1 cellular context compared by ENCODE assay signal in the genomic region with DNA sequence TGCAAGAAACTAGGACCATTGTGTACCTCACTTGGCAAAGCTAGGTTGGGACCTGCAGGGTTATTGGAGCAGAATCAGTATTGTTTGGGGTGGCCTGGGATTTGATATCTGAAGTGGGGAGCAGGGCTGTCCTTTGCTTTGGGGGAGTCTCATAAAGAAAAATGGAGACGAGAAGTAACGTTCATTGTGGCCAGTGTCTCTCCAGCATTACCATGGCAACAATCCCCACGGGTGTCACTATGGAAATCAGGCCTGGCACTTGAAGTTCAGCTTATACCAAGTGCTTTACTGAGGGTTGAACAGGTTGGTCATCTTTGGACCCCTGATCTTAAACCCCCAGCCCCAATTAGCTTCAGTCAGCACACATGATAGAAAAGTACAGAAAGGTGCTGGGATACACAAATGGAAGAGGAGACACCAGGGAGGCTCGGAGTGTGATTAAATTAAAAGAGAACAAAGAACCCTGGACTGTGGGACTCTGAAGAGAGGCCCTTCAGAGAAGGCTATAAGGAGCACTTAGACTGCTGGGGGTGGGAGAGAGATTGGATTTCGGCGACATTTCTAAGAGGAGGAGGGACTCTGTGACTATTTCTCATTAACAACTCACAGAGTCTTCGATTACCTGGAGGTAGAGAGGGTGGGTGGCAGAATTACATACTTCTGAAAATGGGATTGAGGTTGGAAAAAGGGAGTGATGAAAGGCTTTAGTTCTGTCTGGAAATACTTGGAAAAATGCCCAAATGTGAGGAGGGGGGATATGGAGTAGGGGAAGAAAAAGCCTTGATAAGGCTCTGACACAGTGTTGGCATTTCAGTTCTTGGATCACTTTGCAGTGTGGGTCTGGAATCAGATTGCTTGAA.
TF ChIP-seq lines count a peak whose summit lies in the region.

No MANE protein-coding gene starts in this region.

TF ChIP-seq in HEK293, 187 proteins besides CTCF, POLR2A, EP300 and RAD21 (continued from another document):
- TF ChIP-seq ZNF558 (tag by site-specific recombination; IDR thresholded peaks at IDR 0.05), result peak; percentile 44; the same call in 1 of the 2 replicates
- TF ChIP-seq, protein P1, sequence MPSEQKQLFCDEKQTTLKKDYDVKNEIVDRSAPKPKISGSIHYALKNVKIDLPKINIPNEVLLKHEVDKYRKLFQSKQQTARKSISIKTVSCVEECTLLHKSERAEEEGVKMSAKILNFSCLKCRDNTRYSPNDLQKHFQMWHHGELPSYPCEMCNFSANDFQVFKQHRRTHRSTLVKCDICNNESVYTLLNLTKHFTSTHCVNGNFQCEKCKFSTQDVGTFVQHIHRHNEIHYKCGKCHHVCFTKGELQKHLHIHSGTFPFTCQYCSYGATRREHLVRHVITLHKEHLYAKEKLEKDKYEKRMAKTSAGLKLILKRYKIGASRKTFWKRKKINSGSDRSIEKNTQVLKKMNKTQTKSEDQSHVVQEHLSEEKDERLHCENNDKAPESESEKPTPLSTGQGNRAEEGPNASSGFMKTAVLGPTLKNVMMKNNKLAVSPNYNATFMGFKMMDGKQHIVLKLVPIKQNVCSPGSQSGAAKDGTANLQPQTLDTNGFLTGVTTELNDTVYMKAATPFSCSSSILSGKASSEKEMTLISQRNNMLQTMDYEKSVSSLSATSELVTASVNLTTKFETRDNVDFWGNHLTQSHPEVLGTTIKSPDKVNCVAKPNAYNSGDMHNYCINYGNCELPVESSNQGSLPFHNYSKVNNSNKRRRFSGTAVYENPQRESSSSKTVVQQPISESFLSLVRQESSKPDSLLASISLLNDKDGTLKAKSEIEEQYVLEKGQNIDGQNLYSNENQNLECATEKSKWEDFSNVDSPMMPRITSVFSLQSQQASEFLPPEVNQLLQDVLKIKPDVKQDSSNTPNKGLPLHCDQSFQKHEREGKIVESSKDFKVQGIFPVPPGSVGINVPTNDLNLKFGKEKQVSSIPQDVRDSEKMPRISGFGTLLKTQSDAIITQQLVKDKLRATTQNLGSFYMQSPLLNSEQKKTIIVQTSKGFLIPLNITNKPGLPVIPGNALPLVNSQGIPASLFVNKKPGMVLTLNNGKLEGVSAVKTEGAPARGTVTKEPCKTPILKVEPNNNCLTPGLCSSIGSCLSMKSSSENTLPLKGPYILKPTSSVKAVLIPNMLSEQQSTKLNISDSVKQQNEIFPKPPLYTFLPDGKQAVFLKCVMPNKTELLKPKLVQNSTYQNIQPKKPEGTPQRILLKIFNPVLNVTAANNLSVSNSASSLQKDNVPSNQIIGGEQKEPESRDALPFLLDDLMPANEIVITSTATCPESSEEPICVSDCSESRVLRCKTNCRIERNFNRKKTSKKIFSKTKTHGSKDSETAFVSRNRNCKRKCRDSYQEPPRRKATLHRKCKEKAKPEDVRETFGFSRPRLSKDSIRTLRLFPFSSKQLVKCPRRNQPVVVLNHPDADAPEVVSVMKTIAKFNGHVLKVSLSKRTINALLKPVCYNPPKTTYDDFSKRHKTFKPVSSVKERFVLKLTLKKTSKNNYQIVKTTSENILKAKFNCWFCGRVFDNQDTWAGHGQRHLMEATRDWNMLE (tag by site-specific recombination; conservative IDR thresholded peaks at IDR 0.05; ENCODE audit: low read depth), result no peak
- peak; percentile 27; the same call in 1 of the 2 replicates for TF ChIP-seq ZBTB17 (tag by site-specific recombination; IDR thresholded peaks at IDR 0.05)
- TF ChIP-seq, protein P2, sequence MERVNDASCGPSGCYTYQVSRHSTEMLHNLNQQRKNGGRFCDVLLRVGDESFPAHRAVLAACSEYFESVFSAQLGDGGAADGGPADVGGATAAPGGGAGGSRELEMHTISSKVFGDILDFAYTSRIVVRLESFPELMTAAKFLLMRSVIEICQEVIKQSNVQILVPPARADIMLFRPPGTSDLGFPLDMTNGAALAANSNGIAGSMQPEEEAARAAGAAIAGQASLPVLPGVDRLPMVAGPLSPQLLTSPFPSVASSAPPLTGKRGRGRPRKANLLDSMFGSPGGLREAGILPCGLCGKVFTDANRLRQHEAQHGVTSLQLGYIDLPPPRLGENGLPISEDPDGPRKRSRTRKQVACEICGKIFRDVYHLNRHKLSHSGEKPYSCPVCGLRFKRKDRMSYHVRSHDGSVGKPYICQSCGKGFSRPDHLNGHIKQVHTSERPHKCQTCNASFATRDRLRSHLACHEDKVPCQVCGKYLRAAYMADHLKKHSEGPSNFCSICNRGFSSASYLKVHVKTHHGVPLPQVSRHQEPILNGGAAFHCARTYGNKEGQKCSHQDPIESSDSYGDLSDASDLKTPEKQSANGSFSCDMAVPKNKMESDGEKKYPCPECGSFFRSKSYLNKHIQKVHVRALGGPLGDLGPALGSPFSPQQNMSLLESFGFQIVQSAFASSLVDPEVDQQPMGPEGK (tag by site-specific recombination; IDR thresholded peaks at IDR 0.05), result peak; percentile 24; the same call in 1 of the 2 replicates
- 0 out of 2 replicates have a peak, but pooled peaks have one; percentile 28 for TF ChIP-seq ZBTB20 (tag by site-specific recombination; IDR thresholded peaks at IDR 0.05)
- peak; percentile 38 for TF ChIP-seq GLIS1 (tag by site-specific recombination; IDR thresholded peaks at IDR 0.05)
- TF ChIP-seq BCL11A (tag by site-specific recombination; IDR thresholded peaks at IDR 0.05; ENCODE audit: low read depth), result no peak
- no peak for TF ChIP-seq ZNF624 (tag by site-specific recombination; IDR thresholded peaks at IDR 0.05)
- TF ChIP-seq ZXDB (tag by site-specific recombination; IDR thresholded peaks at IDR 0.05), result no peak
- TF ChIP-seq ZNF174 (tag by site-specific recombination; IDR thresholded peaks at IDR 0.05), result no peak
- no peak for TF ChIP-seq ZNF404 (tag by site-specific recombination; IDR thresholded peaks at IDR 0.05)
- no peak for TF ChIP-seq MZF1 (tag by site-specific recombination; IDR thresholded peaks at IDR 0.05; ENCODE audit: borderline replicate concordance)
- no peak for TF ChIP-seq ZNF280C (tag by site-specific recombination; IDR thresholded peaks at IDR 0.05)
- TF ChIP-seq ZIC2 (tag by site-specific recombination; IDR thresholded peaks at IDR 0.05), result no peak
